Comparison of ENCODE assay signal across 9 cellular contexts in the genomic region with DNA sequence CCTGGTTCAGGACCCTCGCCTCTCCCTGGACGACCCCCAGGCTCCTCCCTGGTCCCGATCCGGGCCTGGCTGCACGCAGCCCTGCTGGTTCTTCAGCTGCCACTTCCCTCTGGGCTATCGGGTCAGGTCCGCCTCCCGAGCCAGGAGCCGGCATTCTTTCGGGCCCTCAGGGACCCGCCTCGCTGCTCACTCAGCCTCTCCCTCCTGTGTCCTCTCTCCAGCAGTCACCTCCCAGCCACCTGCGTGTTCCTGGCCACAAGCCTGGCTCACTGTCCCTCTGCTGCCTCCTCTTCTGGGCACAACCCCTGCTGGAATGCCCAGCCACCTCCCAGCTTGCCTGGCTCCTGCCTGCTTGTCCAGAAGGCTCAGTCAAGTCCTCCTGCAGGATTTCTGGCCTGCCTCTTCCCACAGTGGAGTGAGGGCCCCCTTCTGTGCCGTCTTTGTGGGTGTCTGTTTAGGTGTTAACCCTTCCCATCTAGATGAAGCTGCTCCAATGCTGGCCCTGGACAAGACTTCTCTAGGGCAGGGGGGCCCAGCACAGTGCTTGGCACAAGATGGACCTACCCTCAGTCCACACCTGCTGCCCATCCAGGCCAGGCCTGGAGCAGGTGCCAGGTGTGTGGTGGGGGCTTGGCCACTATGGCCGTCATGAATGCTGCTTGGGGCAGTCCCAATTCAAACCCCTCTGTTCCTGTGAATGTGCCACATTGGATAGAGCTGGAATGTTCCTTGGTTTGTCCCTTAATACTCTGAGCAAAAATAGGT. TPM values are rescaled to one million over a fixed set of nuclear protein-coding genes. Genes with fewer than 3 reads are reported as not detected.
DNase-seq lines count a peak whose midpoint lies in the region; ATAC-seq and TF ChIP-seq lines count a peak whose summit lies in the region.
"Had no signal": no experiment of that assay in that cellular context is flagged by ENCODE, and none has a peak within 500 bp of the region (broad histone marks: within the 10 kb centered on the region; RNA-seq: fewer than 3 reads in every experiment).

No MANE protein-coding gene starts in this region.

- H3K4me1 Mint-ChIP-seq in endothelial cell (ENCODE audit: unreplicated experiment): peaks cover 38% of the 10 kb centered on the region

- H3K36me3 Mint-ChIP-seq in endothelial cell (ENCODE audit: low read depth, unreplicated experiment): peaks cover 3% of the 10 kb centered on the region

- no peaks in the 10 kb centered on the region for H3K9me3 Mint-ChIP-seq in endothelial cell (ENCODE audit: unreplicated experiment)

- no peak overlapping the region for H3K27ac Mint-ChIP-seq in endothelial cell (ENCODE audit: unreplicated experiment)

- in situ Hi-C loops in G401 (cut with HindIII; ENCODE audit: low sequenced_read_pairs): no loop called here

- H3K9me3 ChIP-seq in adrenal gland (replicated peaks in 1 of 3): no peaks in the 10 kb centered on the region
- H3K9me3 ChIP-seq in smooth muscle cell (replicated peaks; ENCODE audit: low read depth): no peaks in the 10 kb centered on the region

- H3K27me3 ChIP-seq in adrenal gland (no peaks in the 10 kb centered on the region), smooth muscle cell (ENCODE audit: low read depth) (no peaks in the 10 kb centered on the region)

- H3K79me2 ChIP-seq in smooth muscle cell (ENCODE audit: low read depth): peaks cover 14% of the 10 kb centered on the region

- peaks cover 8% of the 10 kb centered on the region for H3K27me3 Mint-ChIP-seq in endothelial cell (ENCODE audit: unreplicated experiment)

- no peak overlapping the region for H3K4me3 Mint-ChIP-seq in endothelial cell (ENCODE audit: unreplicated experiment)

- H3K27ac ChIP-seq in adrenal gland (peak overlapping the region in 2 of 5 donors; percentile 78), smooth muscle cell (ENCODE audit: low read depth) (peak overlapping the region; percentile 78)

- no peak overlapping the region for H2AFZ ChIP-seq in smooth muscle cell (ENCODE audit: low read depth)

- H3K4me2 ChIP-seq in smooth muscle cell: no peak overlapping the region

- peaks cover 7% of the 10 kb centered on the region for H3F3A ChIP-seq in smooth muscle cell (ENCODE audit: low read depth)

- peaks cover 49% of the 10 kb centered on the region for H4K20me1 ChIP-seq in smooth muscle cell (ENCODE audit: low read depth)

- H3K4me1 ChIP-seq in adrenal gland (replicated peaks in 1 of 2) (peaks cover 18 to 64% of the 10 kb centered on the region in 2 donors), smooth muscle cell (ENCODE audit: low read depth) (peaks cover 8% of the 10 kb centered on the region)

- peak in 1 of 2 donors; percentile 43 for TF ChIP-seq POLR2A in adrenal gland (IDR thresholded peaks at IDR 0.05)

- intact Hi-C loops in adrenal gland (cut with DNase I) (no loop called here), sciatic nerve (cut with DNase I) (no loop called here)

- WGBS in adrenal gland, 4 donors: 45 to 81% (median 49%) methylated on average over 10 to 15 of the region's 15 CpGs
- 87% methylated on average over 15 of the region's 15 CpGs for WGBS in smooth muscle cell (ENCODE audit: low lambda C conversion rate)

- peak; percentile 80 for DNase-seq in G401 (ENCODE audit: low spot score)
- DNase-seq in adrenal gland: peak in 6 of 7 donors; percentile 50 to 75 (median 64)
- peak; percentile 48 for DNase-seq in kidney tubule cell (ENCODE audit: low spot score)
- no peak for DNase-seq in smooth muscle cell (lab: John Stamatoyannopoulos, UW; ENCODE audit: unreplicated experiment)
- no peak for DNase-seq in sciatic nerve (ENCODE audit: low spot score)
- DNase-seq in stimulated activated CD4-positive, alpha-beta T cell treated with anti-CD3 and anti-CD28 coated beads, Interleukin-4, amount 100 ng/mL, for 4 hours: no peak
- DNase-seq in NCI-H1092 treated with DMSO at 0.1 percent for 48 hours (lab: John Stamatoyannopoulos, UW): no peak
- DNase-seq in endothelial cell (ENCODE audit: low spot score): no peak
- DNase-seq: left colon had no signal

- peak overlapping the region; percentile 22 for H3K9ac ChIP-seq in smooth muscle cell (ENCODE audit: low read depth)

- TF ChIP-seq CTCF in adrenal gland (IDR thresholded peaks at IDR 0.05): no peak
- TF ChIP-seq CTCF in smooth muscle cell (IDR thresholded peaks at IDR 0.05; ENCODE audit: borderline replicate concordance, insufficient read depth, poor library complexity, severe bottlenecking): no peak
- TF ChIP-seq CTCF in endothelial cell (IDR thresholded peaks at IDR 0.05; ENCODE audit: unreplicated experiment): no peak

- H3K4me3 ChIP-seq in adrenal gland (peak overlapping the region in 1 of 4 donors; percentile 90), smooth muscle cell (no peak overlapping the region)

- H3K36me3 ChIP-seq in adrenal gland (replicated peaks in 1 of 2) (no peaks in the 10 kb centered on the region), smooth muscle cell (ENCODE audit: low read depth) (no peaks in the 10 kb centered on the region)

- ATAC-seq in sciatic nerve: no peak
- ATAC-seq: left colon had no signal

RNA-seq across cellular contexts. Expression of a gene that starts 2.2 kb away (rescaled TPM):
- 8.2 and 9.3 TPM in 2 replicates for total RNA-seq in G401 (2014; rRNA removed; shearing (Covaris generic))
- total RNA-seq in adrenal gland (10 to 100 TPM; 28.7 to 64.4 (median 36.7) TPM), smooth muscle cell (25.3 and 30.2 TPM in 2 replicates), sciatic nerve (39.2 TPM), endothelial cell (ENCODE audit: unreplicated experiment) (53.2 TPM)
- polyA plus RNA-seq in adrenal gland (10 to 100 TPM; 21.8 to 24.8 (median 22.6) TPM), smooth muscle cell (28.6 and 38.8 TPM in 2 replicates)

Comparison
In these comparisons a context has a peak if more than half of its experiments do, and no peak if none do; other contexts are left out.
1. DNase-seq: peak in G401 (single experiment), adrenal gland (6 of 7) and kidney tubule cell (single experiment); none in smooth muscle cell (single experiment), sciatic nerve (single experiment), stimulated activated CD4-positive, alpha-beta T cell treated with anti-CD3 and anti-CD28 coated beads, Interleukin-4, amount 100 ng/mL, for 4 hours (0 of 2), NCI-H1092 treated with DMSO at 0.1 percent for 48 hours (single experiment) and endothelial cell (single experiment).